In genomic region chr16:11111166-11111565, GRCh38 we compare ENCODE assay signal across 27 cellular contexts.
"Had no signal": no experiment of that assay in that cellular context is flagged by ENCODE, and none has a peak within 500 bp of the region (broad histone marks: within the 10 kb centered on the region; RNA-seq: fewer than 3 reads in every experiment).

No MANE protein-coding gene starts in this region.

- H3K27me3 ChIP-seq: breast epithelium, esophagus muscularis mucosa, left lung, right atrium auricular region, vagina had no signal

- FAIRE-seq: islet of Langerhans had no signal

- H3K4me3 Mint-ChIP-seq: activated naive CD4-positive, alpha-beta T cell treated with anti-CD3 and anti-CD28 coated beads, Interleukin-2, amount 10 ng/mL, durations not matched to agents 7 days and 5 days; dendritic cell treated with granulocyte-macrophage colony-stimulating factor and Interleukin-4, amounts not matched to agents 40 ng/mL and 50 ng/mL, for 4 days; endodermal cell; naive thymus-derived CD8-positive, alpha-beta T cell; type B pancreatic cell had no signal

- H3K9me3 Mint-ChIP-seq: endodermal cell, type B pancreatic cell had no signal

- H3K4me3 ChIP-seq: breast epithelium, esophagus muscularis mucosa, left lung, lower lobe of right lung, right atrium auricular region, vagina had no signal

- DNase-seq: activated CD4-positive, alpha-beta T cell treated with anti-CD3 and anti-CD28 coated beads, Interleukin-2, amount 50 U/mL, for 1 hour; activated CD8-positive, alpha-beta memory T cell treated with anti-CD3 and anti-CD28 coated beads, Interleukin-2, amount 50 U/mL, for 48 hours; activated effector memory CD4-positive, alpha-beta T cell treated with anti-CD3 and anti-CD28 coated beads, Interleukin-2, amount 50 U/mL, for 16 hours; activated naive CD4-positive, alpha-beta T cell treated with anti-CD3 and anti-CD28 coated beads, Interleukin-2, amount 10 ng/mL, durations not matched to agents 7 days and 5 days; central memory CD4-positive, alpha-beta T cell; endodermal cell; foreskin melanocyte; glutamatergic neuron; left lung; lower lobe of right lung; mesenchymal stem cell; naive thymus-derived CD8-positive, alpha-beta T cell; stimulated activated CD4-positive, alpha-beta T cell treated with anti-CD3 and anti-CD28 coated beads, Interleukin-15, amount 100 ng/mL, for 24 hours; stimulated activated CD4-positive, alpha-beta T cell treated with anti-CD3 and anti-CD28 coated beads, Interleukin-2, amount 100 ng/mL, for 24 hours; stimulated activated naive CD4-positive, alpha-beta T cell treated with Interleukin-2 at 50 U/mL for 16 hours; SW 1271; T-helper 17 cell; T1000; WERI-Rb-1 had no signal

- H3K27ac Mint-ChIP-seq: activated naive CD4-positive, alpha-beta T cell treated with anti-CD3 and anti-CD28 coated beads, Interleukin-2, amount 10 ng/mL, durations not matched to agents 7 days and 5 days; dendritic cell treated with granulocyte-macrophage colony-stimulating factor and Interleukin-4, amounts not matched to agents 40 ng/mL and 50 ng/mL, for 4 days; endodermal cell; T-helper 17 cell; type B pancreatic cell had no signal

- H3K4me1 ChIP-seq: breast epithelium had no signal

- H3K27me3 Mint-ChIP-seq: activated naive CD4-positive, alpha-beta T cell treated with anti-CD3 and anti-CD28 coated beads, Interleukin-2, amount 10 ng/mL, durations not matched to agents 7 days and 5 days; dendritic cell treated with granulocyte-macrophage colony-stimulating factor and Interleukin-4, amounts not matched to agents 40 ng/mL and 50 ng/mL, for 4 days; naive thymus-derived CD8-positive, alpha-beta T cell; T-helper 17 cell; type B pancreatic cell had no signal

- H3K36me3 ChIP-seq: breast epithelium, left lung, right atrium auricular region, vagina, WERI-Rb-1 had no signal

- H3K27ac ChIP-seq: breast epithelium, esophagus muscularis mucosa, left lung, lower lobe of right lung, right atrium auricular region, WERI-Rb-1 had no signal

- H3K36me3 Mint-ChIP-seq: type B pancreatic cell had no signal

- H3K9me3 ChIP-seq: vagina had no signal

- ATAC-seq: activated CD4-positive, CD25-positive, alpha-beta regulatory T cell treated with anti-CD3 and anti-CD28 coated beads, Interleukin-2, amount 50 U/mL, for 24 hours; lower lobe of right lung; naive thymus-derived CD8-positive, alpha-beta T cell; T-helper 17 cell had no signal
